19 cellular contexts compared by ENCODE assay signal in the genomic region with DNA sequence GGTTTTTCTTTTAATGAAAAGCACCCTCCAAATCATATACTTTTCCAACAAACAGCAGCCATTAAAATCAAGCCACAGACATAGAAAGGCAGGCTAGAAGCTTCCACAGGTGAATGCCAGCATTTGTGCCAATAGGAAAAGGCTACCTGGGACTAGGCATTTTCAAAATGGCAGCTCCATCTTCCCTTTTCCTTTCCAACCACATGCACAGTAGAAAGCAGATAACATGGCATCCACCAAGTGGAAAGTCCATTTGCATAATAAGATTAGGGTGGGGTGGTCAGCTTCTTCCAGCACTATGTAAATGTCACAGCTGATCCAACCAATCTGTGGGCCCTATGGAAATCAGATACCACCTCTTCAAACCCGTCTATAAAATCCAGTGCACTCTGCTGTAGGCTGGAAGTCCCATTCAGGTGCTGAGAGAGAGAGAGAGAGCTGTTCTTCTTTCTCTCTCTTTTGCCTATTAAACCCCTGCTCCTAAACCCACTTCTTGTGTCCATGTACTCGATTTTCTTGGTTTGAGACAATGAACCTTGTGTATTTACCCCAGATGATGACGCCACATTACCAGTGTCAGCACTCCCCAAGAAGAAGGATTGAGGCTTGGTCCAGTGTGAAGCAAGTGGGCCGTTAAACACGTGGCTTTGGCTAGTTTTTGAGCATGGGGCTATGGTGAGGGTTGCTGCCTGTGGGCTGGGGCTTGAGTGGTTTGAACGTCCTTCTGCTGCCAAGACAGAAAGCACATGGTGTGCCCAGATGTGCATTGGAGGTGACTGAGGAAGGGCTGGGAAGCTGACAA. TPM values are rescaled to one million over a fixed set of nuclear protein-coding genes. Genes with fewer than 3 reads are reported as not detected.
DNase-seq lines count a peak whose midpoint lies in the region; ATAC-seq and TF ChIP-seq lines count a peak whose summit lies in the region.
"Had no signal": no experiment of that assay in that cellular context is flagged by ENCODE, and none has a peak within 500 bp of the region (broad histone marks: within the 10 kb centered on the region; RNA-seq: fewer than 3 reads in every experiment).

No MANE protein-coding gene starts in this region.

- H3K36me3 ChIP-seq in CD8-positive, alpha-beta memory T cell (ENCODE audit: insufficient read depth, low read length) = no peaks in the 10 kb centered on the region
- no peaks in the 10 kb centered on the region for H3K36me3 ChIP-seq in mammary epithelial cell (ENCODE audit: insufficient read depth, low read length)
- H3K36me3 ChIP-seq: BLaER1, SJCRH30 had no signal

- no peak for DNase-seq in CD8-positive, alpha-beta memory T cell
- peak; percentile 71 to 73 for DNase-seq in NCI-H526 (lab: John Stamatoyannopoulos, UW)
- DNase-seq in mammary epithelial cell = no peak
- DNase-seq in osteocyte (ENCODE audit: extremely low spot score, unreplicated experiment) = no peak
- DNase-seq in activated T-helper 1 cell treated with anti-CD3 and anti-CD28 coated beads, Interleukin-12 subunit alpha, Interleukin-12 subunit beta, Interleukin-2, Interleukin-4 antibody, amounts not matched to agents 30 ng/mL and 10 ng/mL and 1 ng/mL, durations not matched to agents 14 hours and 24 hours and 36 hours (ENCODE audit: low spot score) = no peak
- no peak for DNase-seq in activated CD4-positive, alpha-beta T cell treated with anti-CD3 and anti-CD28 coated beads, Interleukin-2, amount 50 U/mL, for 1 hour
- DNase-seq: DMS153, EL, HFFc6, MM.1S, NCI-H1105, NCI-H2029, SJCRH30, SW 1271 had no signal

- dilution Hi-C loops in mammary epithelial cell (cut with HindIII; ENCODE audit: low sequenced_read_pairs) = no loop called here

- CTCF ChIA-PET in CD8-positive, alpha-beta memory T cell (lab: Charles Lee) = no interaction called here
- CTCF ChIA-PET in mammary epithelial cell (lab: Charles Lee; ENCODE audit: low non-redundant PET) = no interaction called here

- no peak for ATAC-seq in GM18867 (IDR thresholded peaks at IDR 0.05; ENCODE audit: unreplicated experiment)

- POLR2A ChIA-PET in CD8-positive, alpha-beta memory T cell (lab: Charles Lee) = no interaction called here

- H3K27me3 ChIP-seq in CD8-positive, alpha-beta memory T cell (ENCODE audit: insufficient read depth, low read length, poor library complexity, severe bottlenecking) = no peaks in the 10 kb centered on the region
- no peaks in the 10 kb centered on the region for H3K27me3 ChIP-seq in mammary epithelial cell (ENCODE audit: insufficient read depth, low read length)
- H3K27me3 ChIP-seq: BLaER1 had no signal

- peak overlapping the region; percentile 47 for H3K9ac ChIP-seq in mammary epithelial cell (ENCODE audit: insufficient read depth, low read length)
- H3K9ac ChIP-seq: BLaER1, KMS-11 had no signal

- H3K9me3 ChIP-seq in CD8-positive, alpha-beta memory T cell (ENCODE audit: low read length) = no peaks in the 10 kb centered on the region
- peaks cover 6% of the 10 kb centered on the region for H3K9me3 ChIP-seq in mammary epithelial cell (replicated peaks; ENCODE audit: insufficient read depth, low read length)
- H3K9me3 ChIP-seq: BLaER1, SJCRH30 had no signal

- H3K79me2 ChIP-seq in mammary epithelial cell (ENCODE audit: insufficient read depth, low read length) = peaks cover 11% of the 10 kb centered on the region

- peaks cover 0 to 1% (median 0%) of the 10 kb centered on the region in 3 donors for H3K36me3 Mint-ChIP-seq in CD8-positive, alpha-beta memory T cell
- H3K36me3 Mint-ChIP-seq in osteocyte (ENCODE audit: unreplicated experiment) = peaks cover 2% of the 10 kb centered on the region
- no peaks in the 10 kb centered on the region for H3K36me3 Mint-ChIP-seq in activated T-helper 1 cell treated with anti-CD3 and anti-CD28 coated beads, Interleukin-12 subunit alpha, Interleukin-12 subunit beta, Interleukin-2, Interleukin-4 antibody, amounts not matched to agents 30 ng/mL and 10 ng/mL and 1 ng/mL, durations not matched to agents 14 hours and 24 hours and 36 hours (ENCODE audit: low read depth)

- peak overlapping the region; percentile 39 for H3K27ac ChIP-seq in CD8-positive, alpha-beta memory T cell (ENCODE audit: low read depth, low read length)
- H3K27ac ChIP-seq in mammary epithelial cell (ENCODE audit: insufficient read depth, low read depth, low read length) = peak overlapping the region; percentile 72
- H3K27ac ChIP-seq: BLaER1, HL-60, KMS-11, SJCRH30 had no signal

- no peak overlapping the region for H3K4me3 Mint-ChIP-seq in CD8-positive, alpha-beta memory T cell
- no peak overlapping the region for H3K4me3 Mint-ChIP-seq in osteocyte (ENCODE audit: unreplicated experiment)
- no peak overlapping the region for H3K4me3 Mint-ChIP-seq in activated T-helper 1 cell treated with anti-CD3 and anti-CD28 coated beads, Interleukin-12 subunit alpha, Interleukin-12 subunit beta, Interleukin-2, Interleukin-4 antibody, amounts not matched to agents 30 ng/mL and 10 ng/mL and 1 ng/mL, durations not matched to agents 14 hours and 24 hours and 36 hours
- H3K4me3 Mint-ChIP-seq: HFFc6 had no signal

- intact Hi-C loops in mammary epithelial cell (cut with micrococcal nuclease) = no loop called here
- intact Hi-C loops in activated T-helper 1 cell treated with anti-CD3 and anti-CD28 coated beads, Interleukin-12 subunit alpha, Interleukin-12 subunit beta, Interleukin-2, Interleukin-4 antibody, amounts not matched to agents 30 ng/mL and 10 ng/mL and 1 ng/mL, durations not matched to agents 14 hours and 24 hours and 36 hours (cut with micrococcal nuclease) = no loop called here

- WGBS in mammary epithelial cell (ENCODE audit: low coverage, missing lambda C conversion rate) = 70% methylated on average over 6 of the region's 6 CpGs

- H4K20me1 ChIP-seq in mammary epithelial cell (ENCODE audit: insufficient read depth, low read length) = no peaks in the 10 kb centered on the region
- H4K20me1 ChIP-seq: BLaER1 had no signal

- H3K4me1 Mint-ChIP-seq in CD8-positive, alpha-beta memory T cell = peaks cover 5 to 14% (median 12%) of the 10 kb centered on the region in 3 donors
- H3K4me1 Mint-ChIP-seq in osteocyte (ENCODE audit: unreplicated experiment) = peaks cover 25% of the 10 kb centered on the region
- peaks cover 16% of the 10 kb centered on the region for H3K4me1 Mint-ChIP-seq in activated T-helper 1 cell treated with anti-CD3 and anti-CD28 coated beads, Interleukin-12 subunit alpha, Interleukin-12 subunit beta, Interleukin-2, Interleukin-4 antibody, amounts not matched to agents 30 ng/mL and 10 ng/mL and 1 ng/mL, durations not matched to agents 14 hours and 24 hours and 36 hours (ENCODE audit: low read depth)

- in situ Hi-C loops in mammary epithelial cell (cut with MboI; ENCODE audit: low sequenced_read_pairs in 2 of 2) = no loop called here

- H3K27ac Mint-ChIP-seq in CD8-positive, alpha-beta memory T cell = no peak overlapping the region
- H3K27ac Mint-ChIP-seq in osteocyte (ENCODE audit: unreplicated experiment) = peak overlapping the region; percentile 21
- H3K27ac Mint-ChIP-seq in activated T-helper 1 cell treated with anti-CD3 and anti-CD28 coated beads, Interleukin-12 subunit alpha, Interleukin-12 subunit beta, Interleukin-2, Interleukin-4 antibody, amounts not matched to agents 30 ng/mL and 10 ng/mL and 1 ng/mL, durations not matched to agents 14 hours and 24 hours and 36 hours = no peak overlapping the region
- H3K27ac Mint-ChIP-seq: HFFc6 had no signal

- peaks cover 18 to 58% of the 10 kb centered on the region in 2 donors for H3K27me3 Mint-ChIP-seq in CD8-positive, alpha-beta memory T cell
- peaks cover 37% of the 10 kb centered on the region for H3K27me3 Mint-ChIP-seq in osteocyte (ENCODE audit: unreplicated experiment)
- peaks cover 10% of the 10 kb centered on the region for H3K27me3 Mint-ChIP-seq in activated T-helper 1 cell treated with anti-CD3 and anti-CD28 coated beads, Interleukin-12 subunit alpha, Interleukin-12 subunit beta, Interleukin-2, Interleukin-4 antibody, amounts not matched to agents 30 ng/mL and 10 ng/mL and 1 ng/mL, durations not matched to agents 14 hours and 24 hours and 36 hours (ENCODE audit: insufficient read depth)

- H3K4me3 ChIP-seq in CD8-positive, alpha-beta memory T cell (ENCODE audit: low read length) = no peak overlapping the region
- H3K4me3 ChIP-seq in mammary epithelial cell (replicated peaks in 1 of 3; ENCODE audit: insufficient read depth in 1 of 3, low read depth in 2 of 3, low read length in 3 of 3) = no peak overlapping the region
- H3K4me3 ChIP-seq: BLaER1, SJCRH30 had no signal

- BruUV-seq in mammary epithelial cell (replicated peaks; lab: Mats Ljungman, UMichigan) = no TSS peak

- no peak overlapping the region for H2AFZ ChIP-seq in mammary epithelial cell (ENCODE audit: low read depth, low read length)

- no peak for TF ChIP-seq CTCF in mammary epithelial cell (conservative IDR thresholded peaks at IDR 0.05 in 1 of 2, IDR thresholded peaks at IDR 0.05 in 1 of 2; ENCODE audit: extremely low read depth in 1 of 2, insufficient read depth in 1 of 2, low read depth in 1 of 2, low read length in 2 of 2)
- no peak for TF ChIP-seq CTCF in osteocyte (IDR thresholded peaks at IDR 0.05)

- no peaks in the 10 kb centered on the region for H3K9me3 Mint-ChIP-seq in CD8-positive, alpha-beta memory T cell
- no peaks in the 10 kb centered on the region for H3K9me3 Mint-ChIP-seq in osteocyte (ENCODE audit: unreplicated experiment)
- no peaks in the 10 kb centered on the region for H3K9me3 Mint-ChIP-seq in activated T-helper 1 cell treated with anti-CD3 and anti-CD28 coated beads, Interleukin-12 subunit alpha, Interleukin-12 subunit beta, Interleukin-2, Interleukin-4 antibody, amounts not matched to agents 30 ng/mL and 10 ng/mL and 1 ng/mL, durations not matched to agents 14 hours and 24 hours and 36 hours
- H3K9me3 Mint-ChIP-seq: HFFc6 had no signal

- no peak overlapping the region for H3K4me2 ChIP-seq in mammary epithelial cell (ENCODE audit: insufficient read depth, low read depth, low read length)
- H3K4me2 ChIP-seq: BLaER1, KMS-11 had no signal

- no peaks in the 10 kb centered on the region for H3K4me1 ChIP-seq in CD8-positive, alpha-beta memory T cell (ENCODE audit: insufficient read depth, low read length)
- H3K4me1 ChIP-seq in mammary epithelial cell (ENCODE audit: insufficient read depth, low read length) = peaks cover 79% of the 10 kb centered on the region
- H3K4me1 ChIP-seq: SJCRH30 had no signal

RNA-seq across cellular contexts. Expression of a gene that starts 24.2 kb away (rescaled TPM):
- total RNA-seq in CD8-positive, alpha-beta memory T cell = not detected
- polyA plus RNA-seq in CD8-positive, alpha-beta memory T cell = not detected
- 1 to 10 TPM in 1 of 2 donors, under 1 TPM in 1; 0.67 to 8.7 TPM for total RNA-seq in mammary epithelial cell
- polyA plus RNA-seq in mammary epithelial cell = 2.4 TPM
- polyA minus RNA-seq in mammary epithelial cell = not detected
- total RNA-seq in osteocyte = not detected in 2 replicates
- not detected in 2 replicates for total RNA-seq in activated T-helper 1 cell treated with anti-CD3 and anti-CD28 coated beads, Interleukin-12 subunit alpha, Interleukin-12 subunit beta, Interleukin-2, Interleukin-4 antibody, amounts not matched to agents 30 ng/mL and 10 ng/mL and 1 ng/mL, durations not matched to agents 14 hours and 24 hours and 36 hours
- total RNA-seq: H1, HFFc6, SJCRH30 had no signal
- polyA plus RNA-seq: H1 had no signal

RNA-seq across cellular contexts. Expression of a gene that starts 57.3 kb away (rescaled TPM):
- total RNA-seq in CD8-positive, alpha-beta memory T cell = not detected
- not detected for polyA plus RNA-seq in CD8-positive, alpha-beta memory T cell
- total RNA-seq in mammary epithelial cell (1 to 10 TPM in 1 of 2 donors, under 1 TPM in 1; under 0.01 to 1.9 TPM), osteocyte (not detected in 2 replicates)
- 1.3 TPM for polyA plus RNA-seq in mammary epithelial cell
- not detected for polyA minus RNA-seq in mammary epithelial cell
- 0.23 TPM in 1 of 2 replicates, not detected in the other for total RNA-seq in activated T-helper 1 cell treated with anti-CD3 and anti-CD28 coated beads, Interleukin-12 subunit alpha, Interleukin-12 subunit beta, Interleukin-2, Interleukin-4 antibody, amounts not matched to agents 30 ng/mL and 10 ng/mL and 1 ng/mL, durations not matched to agents 14 hours and 24 hours and 36 hours
- total RNA-seq: H1, HFFc6, SJCRH30 had no signal
- polyA plus RNA-seq: H1 had no signal

Comparison
In these comparisons a context has a peak if more than half of its experiments do, and no peak if none do; other contexts are left out.
1. DNase-seq: peak in NCI-H526 (2 of 2); none in CD8-positive, alpha-beta memory T cell (0 of 5), mammary epithelial cell (single experiment), osteocyte (single experiment), activated T-helper 1 cell treated with anti-CD3 and anti-CD28 coated beads, Interleukin-12 subunit alpha, Interleukin-12 subunit beta, Interleukin-2, Interleukin-4 antibody, amounts not matched to agents 30 ng/mL and 10 ng/mL and 1 ng/mL, durations not matched to agents 14 hours and 24 hours and 36 hours (single experiment) and activated CD4-positive, alpha-beta T cell treated with anti-CD3 and anti-CD28 coated beads, Interleukin-2, amount 50 U/mL, for 1 hour (single experiment).